ENCODE assay signal across 17 cellular contexts in the genomic region with DNA sequence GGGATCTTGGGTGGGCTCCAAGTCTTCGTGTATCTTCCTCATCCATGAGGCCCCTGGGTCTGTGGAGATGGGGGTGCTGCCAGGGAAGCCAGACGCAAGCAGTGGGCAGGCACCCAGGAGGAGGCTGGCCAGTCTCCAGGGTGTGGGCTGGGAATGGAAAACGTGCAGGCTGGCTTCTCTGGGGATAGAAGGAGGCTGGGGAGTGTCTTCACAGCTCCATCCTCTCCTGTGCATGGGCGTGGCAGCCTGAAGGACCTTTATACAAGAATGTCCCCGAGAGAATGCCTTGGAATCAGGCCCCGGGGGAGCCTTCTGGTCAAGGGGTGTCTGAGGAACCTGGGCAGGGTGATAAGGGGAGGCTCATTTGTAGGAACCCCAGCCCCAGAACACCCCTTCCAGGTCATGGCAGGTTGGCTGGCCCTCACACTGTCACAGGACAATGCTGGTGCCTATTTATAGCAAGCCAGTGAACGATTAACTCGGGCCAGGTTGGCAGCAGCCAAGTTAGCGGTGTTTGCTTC. TPM values are rescaled to one million over a fixed set of nuclear protein-coding genes. Genes with fewer than 3 reads are reported as not detected.
DNase-seq lines count a peak whose midpoint lies in the region; ATAC-seq, FAIRE-seq and TF ChIP-seq lines count a peak whose summit lies in the region.
"Had no signal": no experiment of that assay in that cellular context is flagged by ENCODE, and none has a peak within 500 bp of the region (broad histone marks: within the 10 kb centered on the region; RNA-seq: fewer than 3 reads in every experiment).

No MANE protein-coding gene starts in this region.

- H3K36me3 Mint-ChIP-seq in activated T-cell treated with anti-CD3 and anti-CD28 coated beads, Interleukin-2, amount 50 U/mL, for 72 hours (ENCODE audit: insufficient read depth in 2 of 2) = peaks cover 6 to 8% of the 10 kb centered on the region in 2 donors
- H3K36me3 Mint-ChIP-seq: naive B cell had no signal

- H3K4me1 Mint-ChIP-seq in activated T-cell treated with anti-CD3 and anti-CD28 coated beads, Interleukin-2, amount 50 U/mL, for 72 hours (ENCODE audit: low read depth) = no peaks in the 10 kb centered on the region
- H3K4me1 Mint-ChIP-seq: naive B cell had no signal

- peaks cover 7 to 9% of the 10 kb centered on the region in 2 donors for H3K9me3 Mint-ChIP-seq in activated T-cell treated with anti-CD3 and anti-CD28 coated beads, Interleukin-2, amount 50 U/mL, for 72 hours

- H3K4me3 Mint-ChIP-seq in activated T-cell treated with anti-CD3 and anti-CD28 coated beads, Interleukin-2, amount 50 U/mL, for 72 hours = no peak overlapping the region
- H3K4me3 Mint-ChIP-seq: naive B cell had no signal

- no peaks in the 10 kb centered on the region for H3K27me3 Mint-ChIP-seq in activated T-cell treated with anti-CD3 and anti-CD28 coated beads, Interleukin-2, amount 50 U/mL, for 72 hours (ENCODE audit: low read depth)

- no peaks in the 10 kb centered on the region for H3K36me3 ChIP-seq in mucosa of descending colon (ENCODE audit: low read depth)
- H3K36me3 ChIP-seq: esophagus muscularis mucosa, tibial artery had no signal

- DNase-seq in DMS53 (lab: John Stamatoyannopoulos, UW) (peak; percentile 61), DMS53 treated with DMSO at 0.1 percent for 48 hours (lab: John Stamatoyannopoulos, UW; ENCODE audit: unreplicated experiment) (no peak), Right ventricle myocardium inferior (ENCODE audit: missing footprints) (no peak), mucosa of descending colon (peak; percentile 74 to 83 (median 79)), urothelium cell line (ENCODE audit: low spot score) (no peak), SIG-M5 (lab: John Stamatoyannopoulos, UW) (no peak), NCI-H345 treated with DMSO at 0.1 percent for 48 hours (lab: John Stamatoyannopoulos, UW; ENCODE audit: unreplicated experiment) (no peak)
- DNase-seq in activated T-cell treated with anti-CD3 and anti-CD28 coated beads, Interleukin-2, amount 50 U/mL, for 72 hours = no peak
- DNase-seq: activated naive CD4-positive, alpha-beta T cell treated with anti-CD3 and anti-CD28 coated beads, Interleukin-2, amount 50 U/mL, for 16 hours; GOT3; naive B cell; RPMI8226 had no signal

- peak; percentile 90 for ATAC-seq in Right ventricle myocardium inferior
- peak; percentile 91 for ATAC-seq in mucosa of descending colon
- no peak for ATAC-seq in activated T-cell treated with anti-CD3 and anti-CD28 coated beads, Interleukin-2, amount 50 U/mL, for 72 hours (replicated peaks in 1 of 2)

- no peak for TF ChIP-seq CTCF in mucosa of descending colon (IDR thresholded peaks at IDR 0.05)

- H3K4me3 ChIP-seq in mucosa of descending colon = no peak overlapping the region
- H3K4me3 ChIP-seq: esophagus muscularis mucosa, tibial artery had no signal

- intact Hi-C loops in Right ventricle myocardium inferior (cut with DNase I) = no loop called here
- intact Hi-C loops in mucosa of descending colon (cut with DNase I, micrococcal nuclease) = no loop called here

- H3K4me1 ChIP-seq in mucosa of descending colon (ENCODE audit: low read depth) = peaks cover 8% of the 10 kb centered on the region

- no peaks in the 10 kb centered on the region for H3K9me3 ChIP-seq in mucosa of descending colon
- H3K9me3 ChIP-seq: esophagus muscularis mucosa, tibial artery had no signal

- H3K27ac Mint-ChIP-seq in activated T-cell treated with anti-CD3 and anti-CD28 coated beads, Interleukin-2, amount 50 U/mL, for 72 hours = no peak overlapping the region
- H3K27ac Mint-ChIP-seq: naive B cell had no signal

- FAIRE-seq in urothelium cell line (lab: Jason Lieb, UNC) = peak; percentile 9

RNA-seq across cellular contexts. Expression of a gene that starts 14.0 kb away (rescaled TPM):
- 7.5 TPM for total RNA-seq in Right ventricle myocardium inferior
- total RNA-seq in mucosa of descending colon = 1 to 10 TPM; 2.0 to 6.5 (median 3.0) TPM
- total RNA-seq in activated T-cell treated with anti-CD3 and anti-CD28 coated beads, Interleukin-2, amount 50 U/mL, for 72 hours = under 1 TPM; 0.07 to 0.14 TPM
- total RNA-seq: A172 had no signal

RNA-seq across cellular contexts. Expression of a gene that starts 45.5 kb away (rescaled TPM):
- not detected for total RNA-seq in Right ventricle myocardium inferior
- total RNA-seq in mucosa of descending colon = not detected
- not detected for total RNA-seq in activated T-cell treated with anti-CD3 and anti-CD28 coated beads, Interleukin-2, amount 50 U/mL, for 72 hours
- total RNA-seq: A172; activated CD8-positive, alpha-beta memory T cell treated with anti-CD3 and anti-CD28 coated beads for 36 hours; esophagus muscularis mucosa; NCI-H460 had no signal

Comparison
In these comparisons a context has a peak if more than half of its experiments do, and no peak if none do; other contexts are left out.
1. DNase-seq: peak in DMS53 (single experiment) and mucosa of descending colon (3 of 3); none in DMS53 treated with DMSO at 0.1 percent for 48 hours (single experiment), Right ventricle myocardium inferior (single experiment), urothelium cell line (single experiment), activated T-cell treated with anti-CD3 and anti-CD28 coated beads, Interleukin-2, amount 50 U/mL, for 72 hours (0 of 2), SIG-M5 (single experiment) and NCI-H345 treated with DMSO at 0.1 percent for 48 hours (single experiment).
2. ATAC-seq: peak in Right ventricle myocardium inferior (single experiment) and mucosa of descending colon (single experiment); none in activated T-cell treated with anti-CD3 and anti-CD28 coated beads, Interleukin-2, amount 50 U/mL, for 72 hours (0 of 2).